In the genomic region with DNA sequence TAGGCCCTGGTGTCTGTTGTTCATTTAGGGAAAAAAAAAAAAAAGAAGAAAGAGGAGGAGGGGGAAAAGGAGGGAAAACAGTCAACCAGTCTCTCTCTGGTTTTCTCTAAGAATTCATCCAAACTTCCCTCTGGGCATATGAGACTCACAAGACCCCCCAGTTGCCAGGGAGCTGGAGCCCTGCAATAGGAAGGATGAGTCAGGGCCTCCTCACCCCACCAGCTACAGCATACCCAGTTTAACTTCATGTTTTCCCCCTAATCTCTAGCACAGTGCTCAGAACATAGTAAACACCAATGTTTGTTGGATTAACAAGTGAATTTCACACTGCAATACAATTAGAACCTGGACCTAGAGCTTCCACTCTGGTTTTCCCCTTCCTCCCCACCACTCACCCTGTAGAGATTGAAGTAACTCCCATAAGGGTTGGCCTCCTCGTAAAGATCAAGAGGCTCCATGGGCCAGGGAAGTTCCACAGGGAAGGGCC, we compare ENCODE assay signal across 8 cellular contexts. TPM values are rescaled to one million over a fixed set of nuclear protein-coding genes. Genes with fewer than 3 reads are reported as not detected.
A peak's percentile ranks its signal among the peaks of the same experiment; 100 is the strongest.
DNase-seq lines count a peak whose midpoint lies in the region; ATAC-seq, FAIRE-seq and TF ChIP-seq lines count a peak whose summit lies in the region.

No MANE protein-coding gene starts in this region.

- H2AFZ ChIP-seq in K562 (ENCODE audit: low read depth, low read length), result peak overlapping the region; percentile 57

- TF ChIP-seq CTCF in GM12865 (IDR thresholded peaks at IDR 0.05; ENCODE audit: insufficient read depth, low read depth, low read length, missing control alignments), result no peak
- TF ChIP-seq CTCF in K562 (IDR thresholded peaks at IDR 0.05 in 2 of 3, conservative IDR thresholded peaks at IDR 0.05 in 1 of 3; ENCODE audit: insufficient read depth in 2 of 3, low read depth in 1 of 3, low read length in 3 of 3), result no peak

- H4K20me1 ChIP-seq in K562 (replicated peaks; ENCODE audit: control insufficient read depth, insufficient read depth, low read length), result no peaks in the 10 kb centered on the region

- TF ChIP-seq RAD21 in K562 (CRISPR knock-in tag; conservative IDR thresholded peaks at IDR 0.05 in 1 of 2, IDR thresholded peaks at IDR 0.05 in 1 of 2), result no peak

- peaks cover 10% of the 10 kb centered on the region for H3K36me3 ChIP-seq in K562 (ENCODE audit: control insufficient read depth, insufficient read depth, low read length)
- peaks cover 3% of the 10 kb centered on the region for H3K36me3 ChIP-seq in mesodermal cell (ENCODE audit: control insufficient read depth, insufficient read depth, low read length)

- TF ChIP-seq EP300 in K562 (IDR thresholded peaks at IDR 0.05; ENCODE audit: low read length), result no peak

- peak; percentile 19 for FAIRE-seq in K562 (lab: Jason Lieb, UNC)

- 6% methylated on average over 1 of the region's 1 CpG for WGBS in K562 (ENCODE audit: insufficient coverage, low coverage, missing lambda C conversion rate)
- 100% methylated on average over 1 of the region's 1 CpG; no CpG with 5 or more reads in 1 of the 2 experiments for WGBS in mesodermal cell (ENCODE audit: insufficient coverage in 2 of 2), 2 experiments

- BruUV-seq in K562 (replicated peaks; lab: Mats Ljungman, UMichigan), result TSS peak; percentile 25

- peaks cover 87% of the 10 kb centered on the region for H3K79me2 ChIP-seq in K562 (ENCODE audit: control insufficient read depth, insufficient read depth, low read length)

- in situ Hi-C loops in K562 (cut with MboI), result no loop called here

- CTCF ChIA-PET in K562 (lab: Yijun Ruan, JAX; ENCODE audit: low intra/inter-chr PET ratio), result no interaction called here

- H3K27me3 ChIP-seq in K562 (ENCODE audit: control insufficient read depth in 2 of 2, insufficient read depth in 2 of 2, low read length in 2 of 2), result no peaks in the 10 kb centered on the region

- peak overlapping the region; percentile 88 for H3K4me2 ChIP-seq in K562 (ENCODE audit: insufficient read depth, low read length)

- H3K4me1 ChIP-seq in K562 (replicated peaks in 1 of 2; ENCODE audit: control insufficient read depth in 2 of 2, insufficient read depth in 2 of 2, low read length in 2 of 2) (peaks cover 50 to 54% of the 10 kb centered on the region in 2 experiments), mesodermal cell (ENCODE audit: control insufficient read depth, insufficient read depth, low read length, poor library complexity, severe bottlenecking) (peaks cover 24% of the 10 kb centered on the region)

- H3K9me3 ChIP-seq in K562 (replicated peaks; ENCODE audit: control insufficient read depth, insufficient read depth, low read depth, low read length), result no peaks in the 10 kb centered on the region
- H3K9me3 ChIP-seq in mesodermal cell (ENCODE audit: control insufficient read depth, low read length), result no peaks in the 10 kb centered on the region

- DNase-seq in GM12865 (ENCODE audit: low read depth), result no peak
- DNase-seq in K562 (ENCODE audit: extremely low read depth in 1 of 4, low spot score in 3 of 4), result peak in 3 of 4 experiments; percentile 7 to 52 (median 34)
- DNase-seq in DMS53 (lab: John Stamatoyannopoulos, UW), result no peak
- DNase-seq in AG20443 (ENCODE audit: low spot score), result no peak

- intact Hi-C loops in K562 (cut with micrococcal nuclease), result no loop called here

- H3K9me1 ChIP-seq in K562 (ENCODE audit: control insufficient read depth, insufficient read depth, low read length), result peaks cover 3% of the 10 kb centered on the region

- ATAC-seq in HG03565 (IDR thresholded peaks at IDR 0.05; ENCODE audit: unreplicated experiment) (peak; percentile 22), K562 (peak; percentile 25), HG03095 (IDR thresholded peaks at IDR 0.05; ENCODE audit: unreplicated experiment) (no peak), GM18511 (IDR thresholded peaks at IDR 0.05; ENCODE audit: unreplicated experiment) (no peak)

- peak overlapping the region; percentile 81 to 95; a peak in 3 of 4 replicates for H3K9ac ChIP-seq in K562 (ENCODE audit: insufficient read depth in 1 of 2, low read depth in 2 of 2, low read length in 2 of 2)

- H3K27ac ChIP-seq in K562 (ENCODE audit: extremely low read depth, low read depth, low read length) (peak overlapping the region; percentile 100), mesodermal cell (ENCODE audit: low read depth, low read length, severe bottlenecking) (peak overlapping the region; percentile 80)

- TF ChIP-seq POLR2A in K562 (conservative IDR thresholded peaks at IDR 0.05), result no peak

- H3K4me3 ChIP-seq in GM12865 (ENCODE audit: low read depth, low read length) (peak overlapping the region; percentile 62), K562 (peak overlapping the region; percentile 32), mesodermal cell (ENCODE audit: extremely low read depth, insufficient read depth, low read length, poor library complexity, severe bottlenecking) (no peak overlapping the region)

- POLR2A ChIA-PET in K562 (lab: Yijun Ruan, JAX), result interaction anchor here (0.6 to 2.6 kb wide), 8 partner anchors 9 to 140 kb away, joined by 3 to 18 read pairs (median 4); partner anchors contain the start of genes UFC1 and USF1

RNA-seq across cellular contexts. Expression of gene F11R, which starts 7.8 kb away (rescaled TPM):
- 141 and 286 TPM in 2 replicates for total RNA-seq in K562 (2011; cell fraction: chromatin; rRNA removed; ENCODE audit: low replicate concordance)
- total RNA-seq in K562 (2011; cell fraction: nucleolus; rRNA removed), result 122 and 178 TPM in 2 replicates
- total RNA-seq in K562 (2011; cell fraction: nucleoplasm; rRNA removed), result 177 and 186 TPM in 2 replicates
- total RNA-seq in K562 (2014; rRNA removed) (27.4 and 33.9 TPM in 2 replicates), K562 (2014; rRNA removed; fragmentation: Illumina TruSeq; extraction: Trizol) (66.3 and 74.4 TPM in 2 replicates), K562 (2015; rRNA removed; fragmentation: Illumina TruSeq; extraction: Trizol) (45.6 and 46.4 TPM in 2 replicates), K562 (2021) (52.9 and 60.6 TPM in 2 replicates)
- polyA plus RNA-seq in K562 (2011; rRNA removed) (187 and 204 TPM in 2 replicates), K562 (2014; fragmentation: Illumina TruSeq; extraction: Trizol) (101 and 117 TPM in 2 replicates), K562 (2014; fragmentation: Nextera tagmentation; extraction: Ambion mirVana) (10 to 100 TPM; 30.6 to 52.5 TPM), K562 (2014; rRNA removed) (29.3 and 34.0 TPM in 2 replicates)
- polyA plus RNA-seq in K562 (2011; cell fraction: cytosol; rRNA removed), result 165 and 171 TPM in 2 replicates
- polyA plus RNA-seq in K562 (2011; cell fraction: nucleus; rRNA removed), result 81.4 and 97.5 TPM in 2 replicates
- polyA plus RNA-seq in K562 (2012), result 38.5 and 65.7 TPM in 2 replicates
- polyA minus RNA-seq in K562 (2011; rRNA and poly(A)+ RNA removed), result 160 and 231 TPM in 2 replicates
- 62.2 and 87.5 TPM in 2 replicates for polyA minus RNA-seq in K562 (2011; cell fraction: cytosol; rRNA and poly(A)+ RNA removed)
- polyA minus RNA-seq in K562 (2011; cell fraction: nucleus; rRNA and poly(A)+ RNA removed), result 21.8 and 42.3 TPM in 2 replicates
- polyA plus RNA-seq in mesodermal cell (2013, experiment 1 of 2), result 118 TPM
- polyA plus RNA-seq in mesodermal cell (2013, experiment 2 of 2), result 90.7 TPM

RNA-seq across cellular contexts. Expression of gene TSTD1, which starts 25.6 kb away (rescaled TPM):
- total RNA-seq in K562 (2011; cell fraction: chromatin; rRNA removed; ENCODE audit: low replicate concordance), result 1.5 and 4.4 TPM in 2 replicates
- 2.0 and 3.0 TPM in 2 replicates for total RNA-seq in K562 (2011; cell fraction: nucleolus; rRNA removed)
- total RNA-seq in K562 (2011; cell fraction: nucleoplasm; rRNA removed), result 2.4 and 4.0 TPM in 2 replicates
- total RNA-seq in K562 (2014; rRNA removed) (not detected in 2 replicates), K562 (2014; rRNA removed; fragmentation: Illumina TruSeq; extraction: Trizol) (not detected in 2 replicates), K562 (2015; rRNA removed; fragmentation: Illumina TruSeq; extraction: Trizol) (0.23 TPM in 1 of 2 replicates, not detected in the other), K562 (2021) (0.38 and 0.53 TPM in 2 replicates)
- polyA plus RNA-seq in K562 (2011; rRNA removed) (0.23 TPM in 1 of 2 replicates, not detected in the other), K562 (2014; fragmentation: Illumina TruSeq; extraction: Trizol) (not detected in 2 replicates), K562 (2014; fragmentation: Nextera tagmentation; extraction: Ambion mirVana) (not detected), K562 (2014; rRNA removed) (0.23 and 0.27 TPM in 2 replicates)
- polyA plus RNA-seq in K562 (2011; cell fraction: cytosol; rRNA removed), result not detected in 2 replicates
- polyA plus RNA-seq in K562 (2011; cell fraction: nucleus; rRNA removed), result 1.3 and 3.0 TPM in 2 replicates
- 0.26 and 0.84 TPM in 2 replicates for polyA plus RNA-seq in K562 (2012)
- 0.53 TPM in 1 of 2 replicates, not detected in the other for polyA minus RNA-seq in K562 (2011; rRNA and poly(A)+ RNA removed)
- polyA minus RNA-seq in K562 (2011; cell fraction: cytosol; rRNA and poly(A)+ RNA removed), result not detected in 2 replicates
- polyA minus RNA-seq in K562 (2011; cell fraction: nucleus; rRNA and poly(A)+ RNA removed), result 0.81 and 1.1 TPM in 2 replicates
- polyA plus RNA-seq in mesodermal cell (2013, experiment 1 of 2), result 19.0 TPM
- polyA plus RNA-seq in mesodermal cell (2013, experiment 2 of 2), result 13.6 TPM

RNA-seq across cellular contexts. Expression of gene USF1, which starts 32.6 kb away (rescaled TPM):
- 56.3 and 125 TPM in 2 replicates for total RNA-seq in K562 (2011; cell fraction: chromatin; rRNA removed; ENCODE audit: low replicate concordance)
- total RNA-seq in K562 (2011; cell fraction: nucleolus; rRNA removed), result 93.4 and 97.7 TPM in 2 replicates
- total RNA-seq in K562 (2011; cell fraction: nucleoplasm; rRNA removed), result 70.5 and 77.6 TPM in 2 replicates
- 59.8 and 77.5 TPM in 2 replicates for total RNA-seq in K562 (2014; rRNA removed)
- 43.1 and 52.9 TPM in 2 replicates for total RNA-seq in K562 (2014; rRNA removed; fragmentation: Illumina TruSeq; extraction: Trizol)
- total RNA-seq in K562 (2015; rRNA removed; fragmentation: Illumina TruSeq; extraction: Trizol), result 56.4 and 57.5 TPM in 2 replicates
- 50.6 and 51.1 TPM in 2 replicates for total RNA-seq in K562 (2021)
- 52.8 and 54.2 TPM in 2 replicates for polyA plus RNA-seq in K562 (2011; rRNA removed)
- polyA plus RNA-seq in K562 (2011; cell fraction: cytosol; rRNA removed), result 52.1 and 58.4 TPM in 2 replicates
- polyA plus RNA-seq in K562 (2011; cell fraction: nucleus; rRNA removed), result 205 and 262 TPM in 2 replicates
- 44.8 and 45.4 TPM in 2 replicates for polyA plus RNA-seq in K562 (2012)
- 53.1 and 57.5 TPM in 2 replicates for polyA plus RNA-seq in K562 (2014; fragmentation: Illumina TruSeq; extraction: Trizol)
- 10 to 100 TPM in 1 of 2 experiments, 1 to 10 TPM in 1; 7.4 to 46.3 TPM for polyA plus RNA-seq in K562 (2014; fragmentation: Nextera tagmentation; extraction: Ambion mirVana)
- polyA plus RNA-seq in K562 (2014; rRNA removed), result 50.9 and 60.2 TPM in 2 replicates
- polyA minus RNA-seq in K562 (2011; rRNA and poly(A)+ RNA removed), result 67.4 and 82.4 TPM in 2 replicates
- 31.4 and 33.5 TPM in 2 replicates for polyA minus RNA-seq in K562 (2011; cell fraction: cytosol; rRNA and poly(A)+ RNA removed)
- 33.8 and 36.8 TPM in 2 replicates for polyA minus RNA-seq in K562 (2011; cell fraction: nucleus; rRNA and poly(A)+ RNA removed)
- polyA plus RNA-seq in mesodermal cell (2013, experiment 1 of 2), result 52.1 TPM
- 51.3 TPM for polyA plus RNA-seq in mesodermal cell (2013, experiment 2 of 2)

RNA-seq across cellular contexts. Expression of gene ARHGAP30, which starts 56.5 kb away (rescaled TPM):
- total RNA-seq in K562 (2011; cell fraction: chromatin; rRNA removed; ENCODE audit: low replicate concordance), result 0.12 and 0.28 TPM in 2 replicates
- 0.13 and 0.17 TPM in 2 replicates for total RNA-seq in K562 (2011; cell fraction: nucleolus; rRNA removed)
- 0.15 TPM in 1 of 2 replicates, not detected in the other for total RNA-seq in K562 (2011; cell fraction: nucleoplasm; rRNA removed)
- total RNA-seq in K562 (2014; rRNA removed) (0.04 and 0.73 TPM in 2 replicates), K562 (2014; rRNA removed; fragmentation: Illumina TruSeq; extraction: Trizol) (0.06 and 0.07 TPM in 2 replicates), K562 (2015; rRNA removed; fragmentation: Illumina TruSeq; extraction: Trizol) (0.04 and 0.07 TPM in 2 replicates), K562 (2021) (0.35 and 0.42 TPM in 2 replicates)
- polyA plus RNA-seq in K562 (2011; rRNA removed) (0.12 and 0.20 TPM in 2 replicates), K562 (2014; fragmentation: Illumina TruSeq; extraction: Trizol) (0.11 and 0.12 TPM in 2 replicates), K562 (2014; fragmentation: Nextera tagmentation; extraction: Ambion mirVana) (under 1 TPM; 0.01 to 0.03 TPM), K562 (2014; rRNA removed) (0.17 and 0.18 TPM in 2 replicates)
- 0.15 and 0.58 TPM in 2 replicates for polyA plus RNA-seq in K562 (2011; cell fraction: cytosol; rRNA removed)
- 0.10 and 0.28 TPM in 2 replicates for polyA plus RNA-seq in K562 (2011; cell fraction: nucleus; rRNA removed)
- polyA plus RNA-seq in K562 (2012), result 0.21 and 0.39 TPM in 2 replicates
- polyA minus RNA-seq in K562 (2011; rRNA and poly(A)+ RNA removed), result 0.09 and 0.14 TPM in 2 replicates
- polyA minus RNA-seq in K562 (2011; cell fraction: cytosol; rRNA and poly(A)+ RNA removed), result 0.19 TPM in 1 of 2 replicates, not detected in the other
- polyA minus RNA-seq in K562 (2011; cell fraction: nucleus; rRNA and poly(A)+ RNA removed), result not detected in 2 replicates
- polyA plus RNA-seq in mesodermal cell (2013, experiment 1 of 2), result 0.11 TPM
- 0.10 TPM for polyA plus RNA-seq in mesodermal cell (2013, experiment 2 of 2)

RNA-seq across cellular contexts. Expression of gene ITLN2, which starts 58.5 kb away (rescaled TPM):
- total RNA-seq in K562 (2011; cell fraction: chromatin; rRNA removed; ENCODE audit: low replicate concordance), result not detected in 2 replicates
- not detected in 2 replicates for total RNA-seq in K562 (2011; cell fraction: nucleolus; rRNA removed)
- total RNA-seq in K562 (2011; cell fraction: nucleoplasm; rRNA removed), result not detected in 2 replicates
- total RNA-seq in K562 (2014; rRNA removed), result not detected in 2 replicates
- total RNA-seq in K562 (2014; rRNA removed; fragmentation: Illumina TruSeq; extraction: Trizol), result not detected in 2 replicates
- not detected in 2 replicates for total RNA-seq in K562 (2015; rRNA removed; fragmentation: Illumina TruSeq; extraction: Trizol)
- not detected in 2 replicates for total RNA-seq in K562 (2021)
- not detected in 2 replicates for polyA plus RNA-seq in K562 (2011; rRNA removed)
- polyA plus RNA-seq in K562 (2011; cell fraction: cytosol; rRNA removed), result not detected in 2 replicates
- polyA plus RNA-seq in K562 (2011; cell fraction: nucleus; rRNA removed), result not detected in 2 replicates
- not detected in 2 replicates for polyA plus RNA-seq in K562 (2012)
- not detected in 2 replicates for polyA plus RNA-seq in K562 (2014; fragmentation: Illumina TruSeq; extraction: Trizol)
- polyA plus RNA-seq in K562 (2014; fragmentation: Nextera tagmentation; extraction: Ambion mirVana), result not detected
- polyA plus RNA-seq in K562 (2014; rRNA removed), result not detected in 2 replicates
- polyA minus RNA-seq in K562 (2011; rRNA and poly(A)+ RNA removed), result not detected in 2 replicates
- not detected in 2 replicates for polyA minus RNA-seq in K562 (2011; cell fraction: cytosol; rRNA and poly(A)+ RNA removed)
- polyA minus RNA-seq in K562 (2011; cell fraction: nucleus; rRNA and poly(A)+ RNA removed), result not detected in 2 replicates
- 7.3 TPM for polyA plus RNA-seq in mesodermal cell (2013, experiment 1 of 2)
- polyA plus RNA-seq in mesodermal cell (2013, experiment 2 of 2), result 5.1 TPM

Comparison
In these comparisons a context has a peak if more than half of its experiments do, and no peak if none do; other contexts are left out.
1. DNase-seq: peak in K562 (3 of 4); none in GM12865 (single experiment), DMS53 (single experiment) and AG20443 (single experiment).
2. ATAC-seq: peak in HG03565 (single experiment) and K562 (single experiment); none in HG03095 (single experiment) and GM18511 (single experiment).